1 cellular context compared by ENCODE assay signal in genomic region chr10:11611248-11612003, GRCh38.
TF ChIP-seq lines count a peak whose summit lies in the region.

Gene USP6NL, minus strand, starts transcription at chr10:11611650. Its CDS starts 14,016 bp downstream, at chr10:11597634.

TF ChIP-seq in HepG2, 621 proteins besides CTCF, POLR2A, EP300 and RAD21 (continued from another document and continues in another):
- TF ChIP-seq ZNF276 (CRISPR knock-in tag; IDR thresholded peaks at IDR 0.05; ENCODE audit: low read depth) (peak; percentile 67; the same call in 1 of the 2 replicates), ZNF737 (CRISPR knock-in tag; IDR thresholded peaks at IDR 0.05; ENCODE audit: borderline replicate concordance) (no peak), ZNF256 (CRISPR knock-in tag; conservative IDR thresholded peaks at IDR 0.05) (no peak), ZNF709 (CRISPR knock-in tag; IDR thresholded peaks at IDR 0.05) (no peak), HNRNPUL1 (IDR thresholded peaks at IDR 0.05; ENCODE audit: low read depth, low read length) (no peak), RBM39 (IDR thresholded peaks at IDR 0.05; ENCODE audit: low read depth, low read length, poor library complexity, severe bottlenecking) (no peak), ZNF569 (CRISPR knock-in tag; IDR thresholded peaks at IDR 0.05; ENCODE audit: borderline replicate concordance) (no peak), ZNF414 (CRISPR knock-in tag; IDR thresholded peaks at IDR 0.05) (no peak), ZNF572 (CRISPR knock-in tag; IDR thresholded peaks at IDR 0.05) (no peak), DNMT1 (CRISPR knock-in tag; IDR thresholded peaks at IDR 0.05) (no peak), ARHGAP35 (CRISPR knock-in tag; IDR thresholded peaks at IDR 0.05; ENCODE audit: borderline replicate concordance) (peak; percentile 39; the same call in 1 of the 2 replicates), DMAP1 (CRISPR knock-in tag; IDR thresholded peaks at IDR 0.05) (no peak), ZNF761 (CRISPR knock-in tag; conservative IDR thresholded peaks at IDR 0.05) (no peak), ZNF329 (CRISPR knock-in tag; IDR thresholded peaks at IDR 0.05; ENCODE audit: low read depth) (no peak), ZNF557 (CRISPR knock-in tag; IDR thresholded peaks at IDR 0.05) (no peak), ZBTB1 (CRISPR knock-in tag; IDR thresholded peaks at IDR 0.05; ENCODE audit: borderline replicate concordance) (no peak), CHD2 (IDR thresholded peaks at IDR 0.05; ENCODE audit: low read depth, low read length) (no peak), PRDM15 (CRISPR knock-in tag; IDR thresholded peaks at IDR 0.05) (no peak), THAP9 (CRISPR knock-in tag; IDR thresholded peaks at IDR 0.05; ENCODE audit: borderline replicate concordance) (no peak), ARNT2 (CRISPR knock-in tag; IDR thresholded peaks at IDR 0.05; ENCODE audit: low read depth) (peak; percentile 13; the same call in 1 of the 2 replicates), TBX3 (IDR thresholded peaks at IDR 0.05; ENCODE audit: borderline replicate concordance) (no peak), ZNF563 (CRISPR knock-in tag; IDR thresholded peaks at IDR 0.05) (peak; percentile 62), SNAPC4 (CRISPR knock-in tag; IDR thresholded peaks at IDR 0.05) (no peak), DZIP1 (CRISPR knock-in tag; IDR thresholded peaks at IDR 0.05) (no peak), ERF (CRISPR knock-in tag; IDR thresholded peaks at IDR 0.05) (no peak), AHDC1 (CRISPR knock-in tag; IDR thresholded peaks at IDR 0.05; ENCODE audit: borderline replicate concordance) (no peak), PLSCR1 (CRISPR knock-in tag; IDR thresholded peaks at IDR 0.05; ENCODE audit: borderline replicate concordance) (no peak), ZSCAN9 (CRISPR knock-in tag; IDR thresholded peaks at IDR 0.05; ENCODE audit: borderline replicate concordance) (no peak), SATB2 (CRISPR knock-in tag; IDR thresholded peaks at IDR 0.05) (no peak), PREB (CRISPR knock-in tag; IDR thresholded peaks at IDR 0.05) (no peak), POLR2AphosphoS2 (IDR thresholded peaks at IDR 0.05; ENCODE audit: low read depth, low read length) (no peak)
